In the genomic region with DNA sequence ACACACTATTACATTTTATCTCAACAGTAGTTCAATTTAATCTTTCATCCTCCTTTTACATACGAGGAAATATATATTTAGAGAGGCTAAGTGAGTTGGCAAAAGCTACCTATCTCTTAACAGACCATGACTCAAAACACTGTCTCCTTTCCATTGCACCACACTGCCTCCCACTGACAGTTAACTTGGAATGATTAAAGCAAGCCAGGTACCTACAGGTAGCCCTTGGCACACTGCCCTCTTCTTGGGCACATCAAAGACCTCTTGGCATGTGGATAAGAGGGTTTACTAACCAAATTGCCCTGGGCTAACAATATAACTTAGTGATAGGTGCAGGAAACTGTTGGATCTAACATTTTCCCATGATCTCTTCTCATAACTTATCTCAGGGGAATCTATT, we compare ENCODE assay signal across 9 cellular contexts. TPM values are rescaled to one million over a fixed set of nuclear protein-coding genes. Genes with fewer than 3 reads are reported as not detected.
A peak's percentile ranks its signal among the peaks of the same experiment; 100 is the strongest.
DNase-seq lines count a peak whose midpoint lies in the region; ATAC-seq, FAIRE-seq and TF ChIP-seq lines count a peak whose summit lies in the region.
"Had no signal": no experiment of that assay in that cellular context is flagged by ENCODE, and none has a peak within 500 bp of the region (broad histone marks: within the 10 kb centered on the region; RNA-seq: fewer than 3 reads in every experiment).

No MANE protein-coding gene starts in this region.

- TF ChIP-seq POLR2A in GM12892 (IDR thresholded peaks at IDR 0.05; ENCODE audit: low read depth, low read length), result no peak

- H3K27ac ChIP-seq in ACC112 (ENCODE audit: low read depth, low read length) (no peak overlapping the region), caudate nucleus (ENCODE audit: low read depth, low read length) (no peak overlapping the region)
- H3K27ac ChIP-seq: SJSA1 had no signal

- H3K27me3 Mint-ChIP-seq in T-helper 17 cell (no peaks in the 10 kb centered on the region), immature natural killer cell (ENCODE audit: low read depth in 3 of 3) (peaks cover 7 to 35% (median 22%) of the 10 kb centered on the region in 3 donors)

- H3K9me3 ChIP-seq in T-helper 17 cell (ENCODE audit: control insufficient read depth, low read length, poor library complexity, severe bottlenecking), result no peaks in the 10 kb centered on the region
- H3K9me3 ChIP-seq: SJSA1 had no signal

- H3K27me3 ChIP-seq in ACC112 (ENCODE audit: insufficient read depth, low read length), result no peaks in the 10 kb centered on the region
- H3K27me3 ChIP-seq: SJSA1 had no signal

- no peaks in the 10 kb centered on the region for H3K9me3 Mint-ChIP-seq in immature natural killer cell

- FAIRE-seq in GM12892 (lab: Jason Lieb, UNC), result peak; percentile 53

- peaks cover 40% of the 10 kb centered on the region for H3K4me1 Mint-ChIP-seq in T-helper 17 cell
- peaks cover 51 to 71% of the 10 kb centered on the region in 2 donors for H3K4me1 Mint-ChIP-seq in immature natural killer cell

- 0 out of 2 replicates have a peak overlapping the region, but pooled peaks have one; percentile 90 for H3K4me3 ChIP-seq in ACC112 (ENCODE audit: low read depth, low read length)

- H3K27ac Mint-ChIP-seq in T-helper 17 cell (peak overlapping the region; percentile 95), immature natural killer cell (peak overlapping the region; percentile 71 to 95 (median 84))

- H3K79me2 ChIP-seq in ACC112 (ENCODE audit: control insufficient read depth, insufficient read depth, low read length, unreplicated experiment), result peaks cover 59% of the 10 kb centered on the region

- H2AFZ ChIP-seq in ACC112 (ENCODE audit: low read length, unreplicated experiment), result no peak overlapping the region

- H3K36me3 Mint-ChIP-seq in T-helper 17 cell (ENCODE audit: low read depth), result peaks cover 5% of the 10 kb centered on the region
- no peaks in the 10 kb centered on the region for H3K36me3 Mint-ChIP-seq in immature natural killer cell

- H3K4me1 ChIP-seq in ACC112 (ENCODE audit: control insufficient read depth, insufficient read depth, low read length, unreplicated experiment), result peaks cover 16% of the 10 kb centered on the region

- DNase-seq in GM12892 (ENCODE audit: insufficient read length), result no peak
- no peak for DNase-seq in T-helper 17 cell
- no peak for DNase-seq in immature natural killer cell
- DNase-seq in cortex of kidney (lab: John Stamatoyannopoulos, UW), result no peak
- no peak for DNase-seq in ecto neural progenitor cell (ENCODE audit: low spot score)
- DNase-seq in NOMO-1 treated with DMSO at 0.1 percent for 48 hours (lab: John Stamatoyannopoulos, UW; ENCODE audit: unreplicated experiment), result no peak
- DNase-seq in caudate nucleus (lab: John Stamatoyannopoulos, UW), result no peak

- no peak for ATAC-seq in T-helper 17 cell

- no peaks in the 10 kb centered on the region for H3K36me3 ChIP-seq in ACC112 (ENCODE audit: insufficient read depth, low read length)

- peak overlapping the region; percentile 98 for H3K4me3 Mint-ChIP-seq in T-helper 17 cell
- H3K4me3 Mint-ChIP-seq in immature natural killer cell, result peak overlapping the region; percentile 83 to 96 (median 90)

RNA-seq across cellular contexts. Expression of a gene that starts 1.9 kb away (rescaled TPM):
- polyA plus RNA-seq in GM12892 (2012; ENCODE audit: missing spikeins), result 6.2 TPM
- 10 to 100 TPM; 13.2 to 16.4 TPM for total RNA-seq in T-helper 17 cell
- 10 to 100 TPM in 2 of 3 donors, 1 to 10 TPM in 1; 8.8 to 11.1 (median 10.1) TPM for polyA plus RNA-seq in immature natural killer cell

RNA-seq across cellular contexts. Expression of a gene that starts 4.7 kb away (rescaled TPM):
- 7.0 TPM for polyA plus RNA-seq in GM12892 (2012; ENCODE audit: missing spikeins)
- 1 to 10 TPM; 3.8 to 4.7 TPM for total RNA-seq in T-helper 17 cell
- polyA plus RNA-seq in immature natural killer cell, result 1 to 10 TPM; 2.0 to 3.8 (median 2.9) TPM

RNA-seq across cellular contexts. Expression of a gene that starts 49.5 kb away (rescaled TPM):
- polyA plus RNA-seq in GM12892 (2012; ENCODE audit: missing spikeins), result 5.2 TPM
- 10 to 100 TPM in 1 of 2 donors, 1 to 10 TPM in 1; 9.7 to 10.3 TPM for total RNA-seq in T-helper 17 cell
- polyA plus RNA-seq in immature natural killer cell, result 10 to 100 TPM in 2 of 3 donors, 1 to 10 TPM in 1; 6.4 to 17.2 (median 10.2) TPM
